8 cellular contexts compared by ENCODE assay signal in genomic region chr17:17900615-17901520, GRCh38.
DNase-seq lines count a peak whose midpoint lies in the region; ATAC-seq, FAIRE-seq and TF ChIP-seq lines count a peak whose summit lies in the region.

No MANE protein-coding gene starts in this region.

- WGBS in HepG2 (ENCODE audit: low lambda C conversion rate), result 7% methylated on average over 5 of the region's 7 CpGs

- peak overlapping the region; percentile 6 for H3K27ac Mint-ChIP-seq in type B pancreatic cell
- H3K27ac Mint-ChIP-seq in neural progenitor cell, result no peak overlapping the region

- H3K9me3 ChIP-seq in HepG2 (ENCODE audit: low read length) (no peaks in the 10 kb centered on the region), neural progenitor cell (ENCODE audit: low read depth) (no peaks in the 10 kb centered on the region)

- H3K27me3 Mint-ChIP-seq in type B pancreatic cell, result no peaks in the 10 kb centered on the region
- H3K27me3 Mint-ChIP-seq in neural progenitor cell (ENCODE audit: insufficient read depth, low read depth), result peaks cover 10% of the 10 kb centered on the region

- H3K36me3 Mint-ChIP-seq in type B pancreatic cell (peaks cover 17% of the 10 kb centered on the region), neural progenitor cell (peaks cover 2% of the 10 kb centered on the region)

- peak overlapping the region; percentile 56 for H3K4me2 ChIP-seq in HepG2 (ENCODE audit: low read depth, low read length)
- H3K4me2 ChIP-seq in neural progenitor cell, result no peak overlapping the region

- peaks cover 13% of the 10 kb centered on the region for H3K4me1 Mint-ChIP-seq in type B pancreatic cell (ENCODE audit: unreplicated experiment)
- peaks cover 20% of the 10 kb centered on the region for H3K4me1 Mint-ChIP-seq in neural progenitor cell

- no peak for TF ChIP-seq RAD21 in HepG2 (CRISPR knock-in tag; IDR thresholded peaks at IDR 0.05)

- H3K4me3 Mint-ChIP-seq in type B pancreatic cell, result peak overlapping the region; percentile 3
- H3K4me3 Mint-ChIP-seq in neural progenitor cell, result no peak overlapping the region

- peak; percentile 81 for FAIRE-seq in HepG2 (lab: Jason Lieb, UNC)

- no peak overlapping the region for H2AFZ ChIP-seq in HepG2 (ENCODE audit: low read length)
- H2AFZ ChIP-seq in neural progenitor cell (replicated peaks), result no peak overlapping the region

- H3K9me3 Mint-ChIP-seq in type B pancreatic cell (no peaks in the 10 kb centered on the region), neural progenitor cell (no peaks in the 10 kb centered on the region)

- TF ChIP-seq EP300 in HepG2 (IDR thresholded peaks at IDR 0.05; ENCODE audit: low read depth in 2 of 2, low read length in 2 of 2), result peak in 1 of 2 experiments; percentile 77; a peak in 2 of 4 replicates
- TF ChIP-seq EP300 in HepG2 (CRISPR knock-in tag; IDR thresholded peaks at IDR 0.05; ENCODE audit: borderline replicate concordance), result no peak

- H3K4me3 ChIP-seq in HepG2 (replicated peaks in 1 of 3; ENCODE audit: insufficient read depth in 1 of 3, low read depth in 2 of 3, low read length in 3 of 3) (peak overlapping the region in 1 of 3 experiments; percentile 4; a peak in 1 of 6 replicates), neural progenitor cell (no peak overlapping the region)

- in situ Hi-C loops in HepG2 (cut with HindIII; ENCODE audit: extremely low pct_ligation_motif_present, low pct_unique_long_range_greater_than_20kb), result no loop called here

- H3K9ac ChIP-seq in HepG2 (ENCODE audit: insufficient read depth, low read depth, low read length) (peak overlapping the region; percentile 17; the same call in 1 of the 2 replicates), neural progenitor cell (no peak overlapping the region)

- POLR2A ChIA-PET in HepG2 (lab: Yijun Ruan, JAX), result interaction anchor here (1.1 to 2.1 kb wide), 5 partner anchors 10 to 72 kb away, joined by 4 to 12 read pairs (median 6); partner anchors contain the start of genes DRC3 and TOM1L2

- TF ChIP-seq CTCF in HepG2 (CRISPR knock-in tag; IDR thresholded peaks at IDR 0.05) (no peak), type B pancreatic cell (conservative IDR thresholded peaks at IDR 0.05) (no peak), neural progenitor cell (IDR thresholded peaks at IDR 0.05) (no peak)

- H3K79me2 ChIP-seq in HepG2 (ENCODE audit: insufficient read depth, low read length), result no peaks in the 10 kb centered on the region
- no peaks in the 10 kb centered on the region for H3K79me2 ChIP-seq in neural progenitor cell (ENCODE audit: low read depth)

- CTCF ChIA-PET in HepG2 (lab: Yijun Ruan, JAX; ENCODE audit: low intra/inter-chr PET ratio, low total read pairs), result no interaction called here

- H3K27ac ChIP-seq in HepG2 (ENCODE audit: extremely low read length, insufficient read depth, low read length), result peak overlapping the region; percentile 56
- no peak overlapping the region for H3K27ac ChIP-seq in neural progenitor cell

- no peaks in the 10 kb centered on the region for H3F3A ChIP-seq in neural progenitor cell (ENCODE audit: low read depth)

- H3K27me3 ChIP-seq in HepG2 (ENCODE audit: control insufficient read depth in 1 of 2, insufficient read depth in 2 of 2, low read length in 2 of 2) (no peaks in the 10 kb centered on the region), neural progenitor cell (no peaks in the 10 kb centered on the region)

- ATAC-seq in HepG2 (peak; percentile 93), HG02798 (IDR thresholded peaks at IDR 0.05; ENCODE audit: poor library complexity, unreplicated experiment) (no peak), HG02642 (IDR thresholded peaks at IDR 0.05; ENCODE audit: poor library complexity, unreplicated experiment) (no peak)

- peaks cover 79% of the 10 kb centered on the region for H3K4me1 ChIP-seq in HepG2 (ENCODE audit: insufficient read depth, low read length)
- no peaks in the 10 kb centered on the region for H3K4me1 ChIP-seq in neural progenitor cell

- intact Hi-C loops in HepG2 (cut with micrococcal nuclease; ENCODE audit: unreplicated experiment), result no loop called here

- H4K20me1 ChIP-seq in HepG2 (ENCODE audit: insufficient read depth, low read length), result no peaks in the 10 kb centered on the region
- no peaks in the 10 kb centered on the region for H4K20me1 ChIP-seq in neural progenitor cell (ENCODE audit: low read depth)

- no TSS peak for BruUV-seq in HepG2 (replicated peaks; lab: Mats Ljungman, UMichigan)

- no peak for TF ChIP-seq POLR2A in HepG2 (IDR thresholded peaks at IDR 0.05; ENCODE audit: insufficient read depth in 1 of 2, low read depth in 2 of 2, low read length in 2 of 2)

- DNase-seq in AG08396 (ENCODE audit: low spot score), result peak; percentile 90
- peak; percentile 34 for DNase-seq in NCI-H1092 (lab: John Stamatoyannopoulos, UW)
- peak; percentile 82 for DNase-seq in brain pericyte (ENCODE audit: low read depth, low spot score)
- peak; percentile 96 for DNase-seq in HepG2 (ENCODE audit: low spot score)
- no peak for DNase-seq in type B pancreatic cell (ENCODE audit: extremely low spot score, unreplicated experiment)
- DNase-seq in neural progenitor cell (ENCODE audit: low spot score), result no peak

- H3K36me3 ChIP-seq in HepG2 (replicated peaks in 1 of 2; ENCODE audit: control insufficient read depth in 1 of 2, insufficient read depth in 2 of 2, low read length in 2 of 2) (0 out of 5 replicates have a peak, but pooled peaks cover 0 to 2% of the 10 kb centered on the region in 2 experiments), neural progenitor cell (no peaks in the 10 kb centered on the region)

TF ChIP-seq in HepG2, 621 proteins besides CTCF, POLR2A, EP300 and RAD21 (continues in another document):
- TF ChIP-seq ZBTB37 (CRISPR knock-in tag; IDR thresholded peaks at IDR 0.05), result peak; percentile 70; the same call in 1 of the 2 replicates
- no peak for TF ChIP-seq ZBTB14 (CRISPR knock-in tag; IDR thresholded peaks at IDR 0.05)
- TF ChIP-seq SKIL (CRISPR knock-in tag; IDR thresholded peaks at IDR 0.05; ENCODE audit: borderline replicate concordance), result peak; percentile 52; the same call in 1 of the 2 replicates
- no peak for TF ChIP-seq HOMEZ (CRISPR knock-in tag; IDR thresholded peaks at IDR 0.05; ENCODE audit: low read depth)
- TF ChIP-seq SUZ12 (IDR thresholded peaks at IDR 0.05; ENCODE audit: low read depth, low read length), result no peak
- no peak for TF ChIP-seq ZNF138 (CRISPR knock-in tag; IDR thresholded peaks at IDR 0.05; ENCODE audit: low read depth)
- no peak for TF ChIP-seq RBAK (CRISPR knock-in tag; IDR thresholded peaks at IDR 0.05)
- peak; percentile 65 for TF ChIP-seq TARDBP (CRISPR knock-in tag; IDR thresholded peaks at IDR 0.05)
- peak; percentile 59 for TF ChIP-seq ZNF143 (CRISPR knock-in tag; IDR thresholded peaks at IDR 0.05)
- no peak for TF ChIP-seq FOXK2 (IDR thresholded peaks at IDR 0.05)
- no peak for TF ChIP-seq RFX1 (IDR thresholded peaks at IDR 0.05)
- no peak for TF ChIP-seq NKX3-1 (CRISPR knock-in tag; IDR thresholded peaks at IDR 0.05)
- TF ChIP-seq ZNF10 (CRISPR knock-in tag; IDR thresholded peaks at IDR 0.05; ENCODE audit: borderline replicate concordance, low read depth), result no peak

Comparison
In these comparisons a context has a peak if more than half of its experiments do, and no peak if none do; other contexts are left out.
1. DNase-seq: peak in AG08396 (single experiment), NCI-H1092 (single experiment), brain pericyte (single experiment) and HepG2 (single experiment); none in type B pancreatic cell (single experiment) and neural progenitor cell (single experiment).